In the genomic region with DNA sequence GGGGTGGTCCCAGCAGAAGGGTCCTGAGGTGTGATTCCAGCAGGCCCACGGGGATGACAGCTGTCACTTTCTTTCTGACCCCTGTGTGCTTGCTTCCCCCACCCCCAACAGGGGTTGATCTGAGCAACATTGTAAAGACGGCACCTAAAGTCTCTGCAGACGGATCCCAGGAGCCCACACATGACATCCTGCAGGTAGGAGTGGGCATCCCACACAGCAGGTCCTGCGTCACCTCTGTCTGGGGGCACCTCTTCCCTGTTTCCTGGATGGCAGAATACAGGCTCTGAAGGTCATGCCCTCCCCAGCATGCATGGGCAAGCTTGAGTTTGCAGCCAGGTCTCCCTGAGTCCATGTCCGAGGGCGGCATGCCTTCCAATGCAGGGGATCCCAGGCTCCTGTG, we compare ENCODE assay signal across 21 cellular contexts. TPM values are rescaled to one million over a fixed set of nuclear protein-coding genes. Genes with fewer than 3 reads are reported as not detected.
DNase-seq lines count a peak whose midpoint lies in the region; ATAC-seq, FAIRE-seq and TF ChIP-seq lines count a peak whose summit lies in the region.
"Had no signal": no experiment of that assay in that cellular context is flagged by ENCODE, and none has a peak within 500 bp of the region (broad histone marks: within the 10 kb centered on the region; RNA-seq: fewer than 3 reads in every experiment).

No MANE protein-coding gene starts in this region.

- TF ChIP-seq CTCF in RWPE1 (conservative IDR thresholded peaks at IDR 0.05; ENCODE audit: low read depth) = no peak
- TF ChIP-seq CTCF in VCaP (conservative IDR thresholded peaks at IDR 0.05) = no peak

- no peak overlapping the region for H3K4me3 ChIP-seq in neuronal stem cell (ENCODE audit: low read length in 2 of 2)
- H3K4me3 ChIP-seq in small intestine (ENCODE audit: low read depth in 1 of 2, low read length in 2 of 2) = no peak overlapping the region
- H3K4me3 ChIP-seq: A549; BLaER1 treated with 17β-estradiol and CSF1 and Interleukin-3, amounts not matched to agents 10 nM and 100 nM had no signal

- H4K8ac ChIP-seq in neuronal stem cell (ENCODE audit: low read depth, low read length) = no peak overlapping the region

- POLR2A ChIA-PET in RWPE1 (lab: Yijun Ruan, JAX; ENCODE audit: low non-redundant PET) = no interaction called here

- no peaks in the 10 kb centered on the region for H3K27me3 ChIP-seq in neuronal stem cell (ENCODE audit: control insufficient read depth in 3 of 3, insufficient read depth in 3 of 3, low read depth in 1 of 3, low read length in 3 of 3)
- H3K27me3 ChIP-seq in small intestine (ENCODE audit: control insufficient read depth in 2 of 2, insufficient read depth in 2 of 2, low read length in 2 of 2) = no peaks in the 10 kb centered on the region
- H3K27me3 ChIP-seq: BLaER1 treated with 17β-estradiol and CSF1 and Interleukin-3, amounts not matched to agents 10 nM and 100 nM had no signal

- H2BK12ac ChIP-seq in neuronal stem cell (ENCODE audit: low read length) = no peak overlapping the region

- no peak for ATAC-seq in SK-N-SH treated with all-trans-retinoic acid at 6 μM for 48 hours
- ATAC-seq: A549; CD8-positive, alpha-beta T cell had no signal

- H2BK15ac ChIP-seq in neuronal stem cell (ENCODE audit: low read length) = no peak overlapping the region

- no CpG with 5 or more reads among the region's 6 CpGs for WGBS in neuronal stem cell (ENCODE audit: extremely low coverage in 2 of 2, insufficient read length in 2 of 2, insufficient replicate concordance in 1 of 2), 2 donors
- 93 to 96% (median 95%) methylated on average over 6 of the region's 6 CpGs for WGBS in small intestine, 3 donors

- CTCF ChIA-PET in RWPE1 (lab: Yijun Ruan, JAX) = no interaction called here

- peak overlapping the region; percentile 29 for H2BK5ac ChIP-seq in neuronal stem cell (ENCODE audit: low read length)

- H3K4me2 ChIP-seq in neuronal stem cell (ENCODE audit: insufficient read depth, low read length, poor library complexity, severe bottlenecking) = no peak overlapping the region
- H3K4me2 ChIP-seq: A549; BLaER1 treated with 17β-estradiol and CSF1 and Interleukin-3, amounts not matched to agents 10 nM and 100 nM had no signal

- no peak overlapping the region for H2AFZ ChIP-seq in neuronal stem cell (ENCODE audit: low read length)

- no peak for DNase-seq in RWPE1 (ENCODE audit: low spot score)
- DNase-seq in neuronal stem cell (ENCODE audit: low spot score) = no peak
- no peak for DNase-seq in A172 (ENCODE audit: low spot score)
- DNase-seq in small intestine = no peak
- DNase-seq: 8988T; AML-193; Caco-2; Calu3; CD4-positive, alpha-beta T cell; CD8-positive, alpha-beta T cell; DMS79 treated with DMSO at 0.1 percent for 48 hours; GF-D8 had no signal

- no peak overlapping the region for H2AK5ac ChIP-seq in neuronal stem cell (ENCODE audit: low read depth, low read length)

- H3K27ac ChIP-seq in RWPE1 = 0 out of 2 replicates have a peak overlapping the region, but pooled peaks have one; percentile 0
- H3K27ac ChIP-seq in VCaP = peak overlapping the region; percentile 83; the same call in 1 of the 2 replicates
- H3K27ac ChIP-seq in neuronal stem cell (replicated peaks; ENCODE audit: low read length) = no peak overlapping the region
- H3K27ac ChIP-seq in small intestine (ENCODE audit: low read depth in 1 of 2, low read length in 1 of 2) = no peak overlapping the region
- H3K27ac ChIP-seq: A549; BLaER1 treated with 17β-estradiol and CSF1 and Interleukin-3, amounts not matched to agents 10 nM and 100 nM; C4-2B had no signal

- no peak overlapping the region for H3K14ac ChIP-seq in neuronal stem cell (ENCODE audit: low read length)

- no peak overlapping the region for H2BK120ac ChIP-seq in neuronal stem cell (ENCODE audit: low read depth, low read length)

- H4K91ac ChIP-seq in neuronal stem cell (ENCODE audit: low read depth, low read length, poor library complexity) = no peak overlapping the region

- no peak overlapping the region for H3K4ac ChIP-seq in neuronal stem cell (ENCODE audit: low read length)

- peaks cover 5% of the 10 kb centered on the region for H3K79me1 ChIP-seq in neuronal stem cell (ENCODE audit: low read depth, low read length)

- H3K18ac ChIP-seq in neuronal stem cell (ENCODE audit: low read length) = no peak overlapping the region

- no peak for FAIRE-seq in small intestine (lab: Jason Lieb, UNC)
- FAIRE-seq: A549, D721Med, G401.6, GM12891, GM19239 had no signal

- peaks cover 20 to 64% of the 10 kb centered on the region in 2 donors for H3K36me3 ChIP-seq in neuronal stem cell (replicated peaks in 1 of 2; ENCODE audit: control insufficient read depth in 2 of 2, insufficient read depth in 2 of 2, low read length in 2 of 2)
- no peaks in the 10 kb centered on the region for H3K36me3 ChIP-seq in small intestine (ENCODE audit: control insufficient read depth in 2 of 2, insufficient read depth in 2 of 2, low read length in 2 of 2)

- no peaks in the 10 kb centered on the region for H3K9me3 ChIP-seq in neuronal stem cell (replicated peaks in 1 of 2; ENCODE audit: control insufficient read depth in 2 of 2, insufficient read depth in 1 of 2, low read depth in 1 of 2, low read length in 2 of 2)
- H3K9me3 ChIP-seq in small intestine (ENCODE audit: control insufficient read depth, low read depth) = no peaks in the 10 kb centered on the region
- H3K9me3 ChIP-seq: A549; BLaER1 treated with 17β-estradiol and CSF1 and Interleukin-3, amounts not matched to agents 10 nM and 100 nM; Caco-2 had no signal

- H3K4me1 ChIP-seq in neuronal stem cell (ENCODE audit: control insufficient read depth in 2 of 2, insufficient read depth in 1 of 2, low read depth in 1 of 2, low read length in 2 of 2) (no peaks in the 10 kb centered on the region), small intestine (ENCODE audit: control insufficient read depth in 2 of 2, insufficient read depth in 1 of 2, low read depth in 1 of 2, low read length in 1 of 2) (no peaks in the 10 kb centered on the region)
- H3K4me1 ChIP-seq: Caco-2 had no signal

- H3K23ac ChIP-seq in neuronal stem cell (ENCODE audit: low read depth, low read length, poor library complexity) = no peak overlapping the region

- H3K9ac ChIP-seq in neuronal stem cell (ENCODE audit: low read depth, low read length, poor library complexity) = no peak overlapping the region
- H3K9ac ChIP-seq: BLaER1 treated with 17β-estradiol and CSF1 and Interleukin-3, amounts not matched to agents 10 nM and 100 nM had no signal

TF ChIP-seq in SK-N-SH treated with all-trans-retinoic acid at 6 μM for 48 hours, 23 proteins besides CTCF, POLR2A, EP300 and RAD21:
- TF ChIP-seq SNAI2 (CRISPR knock-in tag; IDR thresholded peaks at IDR 0.05) (no peak), ZC3H10 (CRISPR knock-in tag; IDR thresholded peaks at IDR 0.05) (no peak), ZNF565 (CRISPR knock-in tag; conservative IDR thresholded peaks at IDR 0.05; ENCODE audit: low read depth) (no peak), ZNF8 (CRISPR knock-in tag; IDR thresholded peaks at IDR 0.05) (no peak)

RNA-seq across cellular contexts. Expression of a gene that starts 10.5 kb away (rescaled TPM):
- 15.0 TPM for polyA plus RNA-seq in neuronal stem cell (2013, experiment 1 of 2)
- polyA plus RNA-seq in neuronal stem cell (2013, experiment 2 of 2) = 14.5 TPM
- 77.1 and 79.5 TPM in 2 replicates for total RNA-seq in A172 (2014; rRNA removed; shearing (Covaris generic))
- 10 to 100 TPM; 17.4 to 25.1 (median 24.7) TPM for polyA plus RNA-seq in small intestine

RNA-seq across cellular contexts. Expression of a gene that starts 10.6 kb away (rescaled TPM):
- 103 TPM for polyA plus RNA-seq in neuronal stem cell (2013, experiment 1 of 2)
- polyA plus RNA-seq in neuronal stem cell (2013, experiment 2 of 2) = 101 TPM
- total RNA-seq in A172 (2014; rRNA removed; shearing (Covaris generic)) = 47.7 and 48.9 TPM in 2 replicates
- polyA plus RNA-seq in small intestine = 10 to 100 TPM; 23.0 to 38.2 (median 28.6) TPM

RNA-seq across cellular contexts. Expression of a gene that starts 19.9 kb away (rescaled TPM):
- polyA plus RNA-seq in neuronal stem cell (2013, experiment 1 of 2) = 6.8 TPM
- polyA plus RNA-seq in neuronal stem cell (2013, experiment 2 of 2) = 7.2 TPM
- total RNA-seq in A172 (2014; rRNA removed; shearing (Covaris generic)) = 4.0 and 5.0 TPM in 2 replicates
- polyA plus RNA-seq in small intestine = 1 to 10 TPM; 5.6 to 10.0 (median 8.7) TPM

Comparison
In these comparisons a context has a peak if more than half of its experiments do, and no peak if none do; other contexts are left out.
1. H3K27ac ChIP-seq: peak in RWPE1 (single experiment) and VCaP (single experiment); none in neuronal stem cell (single experiment) and small intestine (0 of 2).